In genomic region chr15:73630030-73630429, GRCh38 we compare ENCODE assay signal across 11 cellular contexts. TPM values are rescaled to one million over a fixed set of nuclear protein-coding genes. Genes with fewer than 3 reads are reported as not detected.
DNase-seq lines count a peak whose midpoint lies in the region; ATAC-seq, FAIRE-seq and TF ChIP-seq lines count a peak whose summit lies in the region.
"Had no signal": no experiment of that assay in that cellular context is flagged by ENCODE, and none has a peak within 500 bp of the region (broad histone marks: within the 10 kb centered on the region; RNA-seq: fewer than 3 reads in every experiment).

No MANE protein-coding gene starts in this region.

- no peak overlapping the region for H3K27ac Mint-ChIP-seq in T-cell

- ATAC-seq in heart left ventricle (no peak), T-cell (replicated peaks in 1 of 4) (no peak)

- H3K9me3 ChIP-seq in heart left ventricle (no peaks in the 10 kb centered on the region), keratinocyte (ENCODE audit: control insufficient read depth, low read depth, low read length) (no peaks in the 10 kb centered on the region), vagina (no peaks in the 10 kb centered on the region), colonic mucosa (no peaks in the 10 kb centered on the region)
- H3K9me3 ChIP-seq: tibial nerve had no signal

- peaks cover 6 to 84% (median 73%) of the 10 kb centered on the region in 12 donors for H3K4me1 ChIP-seq in heart left ventricle
- peaks cover 48% of the 10 kb centered on the region for H3K4me1 ChIP-seq in keratinocyte (ENCODE audit: control insufficient read depth, extremely low read depth, insufficient read depth, low read length)
- peaks cover 85% of the 10 kb centered on the region for H3K4me1 ChIP-seq in vagina
- peaks cover 26% of the 10 kb centered on the region for H3K4me1 ChIP-seq in colonic mucosa

- H3K27me3 Mint-ChIP-seq in T-cell, result no peaks in the 10 kb centered on the region

- peak overlapping the region in 1 of 3 donors; percentile 5 for H3K4me3 Mint-ChIP-seq in T-cell

- DNase-seq in heart left ventricle (no peak), cardiac septum (ENCODE audit: low spot score) (no peak), keratinocyte (ENCODE audit: low read depth, low spot score) (no peak), vagina (ENCODE audit: extremely low spot score in 2 of 2) (no peak), T-cell (no peak), MV-4-11 (lab: John Stamatoyannopoulos, UW) (no peak), colonic mucosa (no peak)
- DNase-seq: head of caudate nucleus had no signal

- H3K27me3 ChIP-seq in heart left ventricle (no peaks in the 10 kb centered on the region), keratinocyte (ENCODE audit: control insufficient read depth, extremely low read depth, insufficient read depth, low read length) (no peaks in the 10 kb centered on the region), vagina (no peaks in the 10 kb centered on the region), colonic mucosa (no peaks in the 10 kb centered on the region)
- H3K27me3 ChIP-seq: tibial nerve had no signal

- no peak for TF ChIP-seq CTCF in heart left ventricle (IDR thresholded peaks at IDR 0.05)
- no peak for TF ChIP-seq CTCF in VCaP (conservative IDR thresholded peaks at IDR 0.05)
- no peak for TF ChIP-seq CTCF in keratinocyte (optimal IDR thresholded peaks at IDR 0.05 in 1 of 3, IDR thresholded peaks at IDR 0.05 in 1 of 3, conservative IDR thresholded peaks at IDR 0.05 in 1 of 3; ENCODE audit: extremely low read depth in 1 of 3, insufficient read depth in 2 of 3, low read length in 3 of 3)
- no peak for TF ChIP-seq CTCF in vagina (IDR thresholded peaks at IDR 0.05)
- no peak for TF ChIP-seq CTCF in colonic mucosa (IDR thresholded peaks at IDR 0.05)

- H3K27ac ChIP-seq in heart left ventricle (peak overlapping the region in 9 of 12 donors; percentile 93 to 100 (median 98)), VCaP (peak overlapping the region; percentile 93; the same call in 1 of the 2 replicates), keratinocyte (ENCODE audit: control insufficient read depth, insufficient read depth, low read length) (peak overlapping the region; percentile 86), vagina (peak overlapping the region; percentile 99), colonic mucosa (no peak overlapping the region)

- no peak for FAIRE-seq in keratinocyte (lab: Jason Lieb, UNC)

- dilution Hi-C loops in keratinocyte (cut with MboI; ENCODE audit: extremely low pct_ligation_motif_present, low sequenced_read_pairs), result no loop called here

- intact Hi-C loops in heart left ventricle (cut with DNase I), result loop anchor here in 9 of 10 donors (5.0 to 10.0 kb wide), 6 partner anchors 33 to 325 kb away; partner anchors contain the start of gene CD276 (in 1 of the 9)
- intact Hi-C loops in cardiac septum (cut with DNase I), result loop anchor here (10.0 kb wide), 1 partner anchor 235 kb away; no protein-coding TSS in a partner anchor
- intact Hi-C loops in vagina (cut with DNase I), result no loop called here
- intact Hi-C loops in colonic mucosa (cut with DNase I), result no loop called here

- no peaks in the 10 kb centered on the region for H3K9me3 Mint-ChIP-seq in T-cell
- H3K9me3 Mint-ChIP-seq: nephron had no signal

- no peaks in the 10 kb centered on the region for H3K9me1 ChIP-seq in keratinocyte (ENCODE audit: control insufficient read depth, extremely low read depth, insufficient read depth, low read length)

- H3K36me3 ChIP-seq in heart left ventricle (no peaks in the 10 kb centered on the region), keratinocyte (ENCODE audit: control insufficient read depth in 2 of 2, extremely low read depth in 1 of 2, insufficient read depth in 2 of 2, low read length in 2 of 2) (no peaks in the 10 kb centered on the region), vagina (no peaks in the 10 kb centered on the region), colonic mucosa (no peaks in the 10 kb centered on the region)
- H3K36me3 ChIP-seq: tibial nerve had no signal

- CTCF ChIA-PET in T-cell (lab: Charles Lee), result interaction anchor here in 1 of 2 donors (0.6 to 1.5 kb wide), 3 partner anchors 13 to 67 kb away, joined by 3 to 6 read pairs (median 4); no protein-coding TSS in a partner anchor

- peak overlapping the region; percentile 94 for H3K4me2 ChIP-seq in keratinocyte (ENCODE audit: control insufficient read depth, extremely low read depth, insufficient read depth, low read depth, low read length)

- no peak overlapping the region for H3K9ac ChIP-seq in keratinocyte (ENCODE audit: control insufficient read depth, extremely low read depth, insufficient read depth, low read length)
- no peak overlapping the region for H3K9ac ChIP-seq in colonic mucosa (ENCODE audit: low read depth in 2 of 2, low read length in 2 of 2)

- H2AFZ ChIP-seq in keratinocyte (ENCODE audit: control insufficient read depth, low read length), result no peak overlapping the region

- WGBS in heart left ventricle, 4 donors, result 35 to 44% (median 41%) methylated on average over 2 of the region's 2 CpGs

- peaks cover 54 to 59% (median 58%) of the 10 kb centered on the region in 3 donors for H3K4me1 Mint-ChIP-seq in T-cell

- peak overlapping the region in 4 of 12 donors; percentile 83 to 99 (median 91) for H3K4me3 ChIP-seq in heart left ventricle
- peak overlapping the region in 2 of 3 experiments; percentile 95 for H3K4me3 ChIP-seq in keratinocyte (ENCODE audit: control insufficient read depth in 2 of 3, extremely low read depth in 1 of 3, insufficient read depth in 2 of 3, low read depth in 1 of 3, low read length in 3 of 3)
- H3K4me3 ChIP-seq in vagina, result no peak overlapping the region
- no peak overlapping the region for H3K4me3 ChIP-seq in colonic mucosa
- H3K4me3 ChIP-seq: tibial nerve had no signal

- TF ChIP-seq POLR2A in heart left ventricle (IDR thresholded peaks at IDR 0.05) (no peak), vagina (IDR thresholded peaks at IDR 0.05) (no peak)

- peaks cover 77% of the 10 kb centered on the region for H3K79me2 ChIP-seq in keratinocyte (ENCODE audit: control insufficient read depth, insufficient read depth, low read length)

- H3K36me3 Mint-ChIP-seq in T-cell, result no peaks in the 10 kb centered on the region

- peaks cover 10% of the 10 kb centered on the region for H4K20me1 ChIP-seq in keratinocyte (ENCODE audit: control insufficient read depth, extremely low read depth, insufficient read depth, low read length)

- POLR2A ChIA-PET in T-cell (lab: Charles Lee), result interaction anchor here in 1 of 2 donors (0.6 kb wide), 1 partner anchor 11 kb away, joined by 12 read pairs; no protein-coding TSS in a partner anchor

RNA-seq across cellular contexts. Expression of gene NPTN, which starts 3.2 kb away (rescaled TPM):
- 100 to 1,000 TPM; 166 to 264 (median 205) TPM for total RNA-seq in heart left ventricle
- 100 to 1,000 TPM in 1 of 2 donors, 10 to 100 TPM in 1; 89.3 to 194 TPM for polyA plus RNA-seq in heart left ventricle
- total RNA-seq in cardiac septum, result 175 TPM
- 137 to 282 TPM (median 223 TPM) in 3 replicates for polyA plus RNA-seq in keratinocyte
- 212 TPM for polyA plus RNA-seq in keratinocyte (2011; ENCODE audit: low read depth)
- 117 and 166 TPM in 2 replicates for polyA plus RNA-seq in keratinocyte (2011; cell fraction: cytosol; rRNA removed)
- 442 and 516 TPM in 2 replicates for polyA plus RNA-seq in keratinocyte (2011; cell fraction: nucleus; rRNA removed)
- 86.1 and 170 TPM in 2 replicates for polyA plus RNA-seq in keratinocyte (2012; ENCODE audit: low replicate concordance)
- polyA minus RNA-seq in keratinocyte, result 98.3 to 190 TPM (median 181 TPM) in 3 replicates
- 73.1 TPM for polyA minus RNA-seq in keratinocyte (2011; cell fraction: cytosol; rRNA and poly(A)+ RNA removed)
- 140 and 258 TPM in 2 replicates for polyA minus RNA-seq in keratinocyte (2011; cell fraction: nucleus; rRNA and poly(A)+ RNA removed)
- total RNA-seq in vagina, result 139 TPM
- total RNA-seq in T-cell, result 10 to 100 TPM; 24.7 to 34.9 (median 33.1) TPM
- total RNA-seq in colonic mucosa, result 100 to 1,000 TPM; 111 to 159 TPM

RNA-seq across cellular contexts. Expression of gene CD276, which starts 54.2 kb away (rescaled TPM):
- total RNA-seq in heart left ventricle (100 to 1,000 TPM in 1 of 9 donors, 10 to 100 TPM in 8; 32.0 to 127 (median 53.3) TPM), cardiac septum (40.6 TPM), vagina (78.1 TPM), T-cell (under 1 TPM in 3 of 5 donors, not detected in 2; 0.66 to 0.76 (median 0.76) TPM), colonic mucosa (10 to 100 TPM; 45.2 to 49.9 TPM)
- polyA plus RNA-seq in heart left ventricle (10 to 100 TPM; 29.1 to 85.4 TPM), keratinocyte (48.9 to 135 TPM (median 62.9 TPM) in 3 replicates)
- polyA plus RNA-seq in keratinocyte (2011; ENCODE audit: low read depth), result 77.5 TPM
- polyA plus RNA-seq in keratinocyte (2011; cell fraction: cytosol; rRNA removed), result 53.7 and 79.5 TPM in 2 replicates
- 168 and 214 TPM in 2 replicates for polyA plus RNA-seq in keratinocyte (2011; cell fraction: nucleus; rRNA removed)
- polyA plus RNA-seq in keratinocyte (2012; ENCODE audit: low replicate concordance), result 49.3 and 162 TPM in 2 replicates
- 74.5 to 299 TPM (median 92.7 TPM) in 3 replicates for polyA minus RNA-seq in keratinocyte
- polyA minus RNA-seq in keratinocyte (2011; cell fraction: cytosol; rRNA and poly(A)+ RNA removed), result 124 TPM
- 144 and 149 TPM in 2 replicates for polyA minus RNA-seq in keratinocyte (2011; cell fraction: nucleus; rRNA and poly(A)+ RNA removed)

Comparison
In these comparisons a context has a peak if more than half of its experiments do, and no peak if none do; other contexts are left out.
1. H3K4me3 ChIP-seq: peak in keratinocyte (2 of 3); none in vagina (0 of 2) and colonic mucosa (single experiment).
2. RNA of gene CD276, which starts 54.2 kb away (total RNA-seq): 78.1 TPM in vagina (single experiment), 32.0 to 127 TPM in heart left ventricle, 45.2 to 49.9 TPM in colonic mucosa and 40.6 TPM in cardiac septum (single experiment); 0.66 to 0.76 TPM in T-cell; every median in the first group is over 10 times any median in the second.
3. intact Hi-C loops: an anchor here in heart left ventricle (5.0 to 10.0 kb wide) and cardiac septum (10.0 kb wide); none called in vagina and colonic mucosa.